In genomic region chr14:74275265-74275841, GRCh38 we compare ENCODE assay signal across 9 cellular contexts. TPM values are rescaled to one million over a fixed set of nuclear protein-coding genes. Genes with fewer than 3 reads are reported as not detected.
A peak's percentile ranks its signal among the peaks of the same experiment; 100 is the strongest.
DNase-seq lines count a peak whose midpoint lies in the region; ATAC-seq and TF ChIP-seq lines count a peak whose summit lies in the region.
"Had no signal": no experiment of that assay in that cellular context is flagged by ENCODE, and none has a peak within 500 bp of the region (broad histone marks: within the 10 kb centered on the region; RNA-seq: fewer than 3 reads in every experiment).

No MANE protein-coding gene starts in this region.

- no peak overlapping the region for H3K27ac ChIP-seq in smooth muscle cell (ENCODE audit: low read depth)

- WGBS in smooth muscle cell (ENCODE audit: low lambda C conversion rate), result 47% methylated on average over 6 of the region's 6 CpGs

- no peak overlapping the region for H2AFZ ChIP-seq in smooth muscle cell (ENCODE audit: low read depth)

- H3K4me3 ChIP-seq in smooth muscle cell, result no peak overlapping the region

- peak overlapping the region; percentile 43 for H3K4me2 ChIP-seq in smooth muscle cell

- TF ChIP-seq CTCF in smooth muscle cell (IDR thresholded peaks at IDR 0.05; ENCODE audit: borderline replicate concordance, insufficient read depth, poor library complexity, severe bottlenecking), result no peak

- no peaks in the 10 kb centered on the region for H4K20me1 ChIP-seq in smooth muscle cell (ENCODE audit: low read depth)

- H3K9me3 ChIP-seq in smooth muscle cell (replicated peaks; ENCODE audit: low read depth), result no peaks in the 10 kb centered on the region

- DNase-seq in GM04503 (ENCODE audit: low read depth) (peak; percentile 92), NCI-H226 (peak; percentile 43), epidermal melanocyte (ENCODE audit: insufficient read length, low spot score) (peak; percentile 13), smooth muscle cell (lab: John Stamatoyannopoulos, UW; ENCODE audit: unreplicated experiment) (peak; percentile 7), NCI-H146 treated with DMSO at 0.1 percent for 48 hours (lab: John Stamatoyannopoulos, UW; ENCODE audit: unreplicated experiment) (no peak), SHP77 treated with DMSO at 0.1 percent for 48 hours (lab: John Stamatoyannopoulos, UW) (no peak)
- DNase-seq: cerebellar nuclear complex; stimulated activated CD8-positive, alpha-beta memory T cell treated with anti-CD3 and anti-CD28 coated beads, Interleukin-4, amount 100 ng/mL, for 48 hours had no signal

- H3K9ac ChIP-seq in smooth muscle cell (ENCODE audit: low read depth), result no peak overlapping the region

- no peaks in the 10 kb centered on the region for H3K36me3 ChIP-seq in smooth muscle cell (ENCODE audit: low read depth)

- no peaks in the 10 kb centered on the region for H3K4me1 ChIP-seq in smooth muscle cell (ENCODE audit: low read depth)

- no peaks in the 10 kb centered on the region for H3K27me3 ChIP-seq in smooth muscle cell (ENCODE audit: low read depth)

- no peaks in the 10 kb centered on the region for H3F3A ChIP-seq in smooth muscle cell (ENCODE audit: low read depth)

- no peak for ATAC-seq in HG02759 (IDR thresholded peaks at IDR 0.05; ENCODE audit: unreplicated experiment)

- H3K79me2 ChIP-seq in smooth muscle cell (ENCODE audit: low read depth), result no peaks in the 10 kb centered on the region

RNA-seq across cellular contexts. Expression of gene ABCD4, which starts 27.4 kb away (rescaled TPM):
- 19.3 and 28.0 TPM in 2 replicates for total RNA-seq in smooth muscle cell
- polyA plus RNA-seq in smooth muscle cell, result 33.8 and 46.3 TPM in 2 replicates

RNA-seq across cellular contexts. Expression of gene VSX2, which starts 36.1 kb away (rescaled TPM):
- total RNA-seq in smooth muscle cell, result not detected in 2 replicates
- not detected in 2 replicates for polyA plus RNA-seq in smooth muscle cell

Comparison
In these comparisons a context has a peak if more than half of its experiments do, and no peak if none do; other contexts are left out.
1. DNase-seq: peak in GM04503 (single experiment), NCI-H226 (single experiment), epidermal melanocyte (single experiment) and smooth muscle cell (single experiment); none in NCI-H146 treated with DMSO at 0.1 percent for 48 hours (single experiment) and SHP77 treated with DMSO at 0.1 percent for 48 hours (single experiment).